In the genomic region with DNA sequence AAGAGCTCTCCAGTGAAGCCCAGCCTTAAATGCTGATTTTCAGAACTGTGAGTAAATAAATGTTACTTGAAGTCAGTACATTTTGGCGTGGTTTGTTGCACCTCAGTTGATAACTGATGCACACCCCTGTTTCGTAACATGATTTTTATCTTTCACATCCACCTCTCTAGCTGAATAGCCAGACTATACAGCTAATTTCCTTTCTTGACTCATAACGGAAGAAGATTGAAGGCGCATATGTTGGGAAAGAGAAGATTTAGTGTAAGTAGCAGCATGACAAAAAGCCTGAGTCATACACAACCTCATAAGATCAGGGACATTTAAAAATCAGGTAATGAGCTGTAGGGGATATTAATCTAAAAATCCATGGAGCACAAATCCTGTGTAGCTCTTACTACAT, we compare ENCODE assay signal across 18 cellular contexts.
DNase-seq lines count a peak whose midpoint lies in the region; ATAC-seq and TF ChIP-seq lines count a peak whose summit lies in the region.
"Had no signal": no experiment of that assay in that cellular context is flagged by ENCODE, and none has a peak within 500 bp of the region (broad histone marks: within the 10 kb centered on the region; RNA-seq: fewer than 3 reads in every experiment).

No MANE protein-coding gene starts in this region.

- ATAC-seq in SK-N-SH treated with all-trans-retinoic acid at 6 μM for 48 hours (peak; percentile 95), GM18520 (IDR thresholded peaks at IDR 0.05; ENCODE audit: unreplicated experiment) (no peak), GM19328 (IDR thresholded peaks at IDR 0.05; ENCODE audit: unreplicated experiment) (no peak)
- ATAC-seq: stimulated activated naive CD8-positive, alpha-beta T cell treated with anti-CD3 and anti-CD28 coated beads, Interleukin-15, amount 100 ng/mL, for 72 hours had no signal

- DNase-seq in Caki2 (ENCODE audit: low read depth) (peak; percentile 19), M059J (ENCODE audit: low read depth) (peak; percentile 72), fibroblast of villous mesenchyme (ENCODE audit: low read depth) (peak; percentile 12), H7 (no peak), Calu3 (no peak)
- DNase-seq: activated CD4-positive, alpha-beta T cell treated with anti-CD3 and anti-CD28 coated beads for 4 hours; BE2C; GDM1; midbrain; NCI-H1092; NCI-H446 treated with DMSO at 0.1 percent for 48 hours; stimulated activated CD4-positive, alpha-beta T cell treated with anti-CD3 and anti-CD28 coated beads, Interleukin-4, amount 100 ng/mL, for 4 hours; stimulated activated naive CD8-positive, alpha-beta T cell treated with anti-CD3 and anti-CD28 coated beads, Interleukin-15, amount 100 ng/mL, for 72 hours had no signal

- no peak overlapping the region for H3K4me3 Mint-ChIP-seq in Calu3 (ENCODE audit: low read depth, unreplicated experiment)
- H3K4me3 Mint-ChIP-seq: stimulated activated naive CD8-positive, alpha-beta T cell treated with anti-CD3 and anti-CD28 coated beads, Interleukin-15, amount 100 ng/mL, for 72 hours had no signal

- in situ Hi-C loops in Caki2 (cut with HindIII; ENCODE audit: low pct_unique_long_range_greater_than_20kb, low sequenced_read_pairs), result no loop called here

- H3K27ac Mint-ChIP-seq in Calu3 (ENCODE audit: unreplicated experiment), result no peak overlapping the region
- H3K27ac Mint-ChIP-seq: stimulated activated naive CD8-positive, alpha-beta T cell treated with anti-CD3 and anti-CD28 coated beads, Interleukin-15, amount 100 ng/mL, for 72 hours had no signal

- H3K36me3 Mint-ChIP-seq in Calu3 (ENCODE audit: insufficient read depth, unreplicated experiment), result no peaks in the 10 kb centered on the region

- no peak for TF ChIP-seq CTCF in fibroblast of villous mesenchyme (IDR thresholded peaks at IDR 0.05; ENCODE audit: insufficient read depth, low read depth, low read length)
- no peak for TF ChIP-seq CTCF in Calu3 (IDR thresholded peaks at IDR 0.05; ENCODE audit: unreplicated experiment)

- CTCF ChIA-PET in Calu3 (lab: Charles Lee), result no interaction called here

- BruUV-seq in Calu3 (replicated peaks; lab: Mats Ljungman, UMichigan), result no TSS peak

- H3K4me1 Mint-ChIP-seq in Calu3 (ENCODE audit: low read depth, unreplicated experiment), result peaks cover 8% of the 10 kb centered on the region
- H3K4me1 Mint-ChIP-seq: stimulated activated naive CD8-positive, alpha-beta T cell treated with anti-CD3 and anti-CD28 coated beads, Interleukin-15, amount 100 ng/mL, for 72 hours had no signal

- H3K27me3 ChIP-seq in H7 (ENCODE audit: control insufficient read depth, insufficient read depth, low read length), result no peaks in the 10 kb centered on the region
- H3K27me3 ChIP-seq: BE2C, cardiac muscle cell had no signal

- H3K36me3 ChIP-seq in H7 (replicated peaks; ENCODE audit: control insufficient read depth, insufficient read depth, low read length), result no peaks in the 10 kb centered on the region
- H3K36me3 ChIP-seq: BE2C, cardiac muscle cell had no signal

- H3K4me3 ChIP-seq in fibroblast of villous mesenchyme (ENCODE audit: low read depth, low read length), result no peak overlapping the region
- no peak overlapping the region for H3K4me3 ChIP-seq in H7 (ENCODE audit: insufficient read depth, low read depth, low read length)
- H3K4me3 ChIP-seq: cardiac muscle cell, SK-N-MC had no signal

- no peaks in the 10 kb centered on the region for H3K27me3 Mint-ChIP-seq in Calu3 (ENCODE audit: unreplicated experiment)
- H3K27me3 Mint-ChIP-seq: stimulated activated naive CD8-positive, alpha-beta T cell treated with anti-CD3 and anti-CD28 coated beads, Interleukin-15, amount 100 ng/mL, for 72 hours had no signal

- intact Hi-C loops in Calu3 (cut with micrococcal nuclease; ENCODE audit: unreplicated experiment), result no loop called here

- no peaks in the 10 kb centered on the region for H3K9me3 Mint-ChIP-seq in Calu3 (ENCODE audit: low read depth, unreplicated experiment)

TF ChIP-seq in SK-N-SH treated with all-trans-retinoic acid at 6 μM for 48 hours, 23 proteins besides CTCF, POLR2A, EP300 and RAD21:
- TF ChIP-seq ZFP30 (CRISPR knock-in tag; IDR thresholded peaks at IDR 0.05) (no peak), PPARA (CRISPR knock-in tag; IDR thresholded peaks at IDR 0.05; ENCODE audit: borderline replicate concordance) (no peak), ARNTL (CRISPR knock-in tag; IDR thresholded peaks at IDR 0.05; ENCODE audit: borderline replicate concordance, low read depth) (no peak), ISL1 (CRISPR knock-in tag; IDR thresholded peaks at IDR 0.05) (peak; percentile 40), TOX (CRISPR knock-in tag; IDR thresholded peaks at IDR 0.05; ENCODE audit: borderline replicate concordance) (peak; percentile 86), ZNF70 (CRISPR knock-in tag; IDR thresholded peaks at IDR 0.05) (no peak), TCF4 (CRISPR knock-in tag; IDR thresholded peaks at IDR 0.05; ENCODE audit: borderline replicate concordance) (no peak), ZC3H10 (CRISPR knock-in tag; IDR thresholded peaks at IDR 0.05) (peak; percentile 83)
- TF ChIP-seq, protein P1, sequence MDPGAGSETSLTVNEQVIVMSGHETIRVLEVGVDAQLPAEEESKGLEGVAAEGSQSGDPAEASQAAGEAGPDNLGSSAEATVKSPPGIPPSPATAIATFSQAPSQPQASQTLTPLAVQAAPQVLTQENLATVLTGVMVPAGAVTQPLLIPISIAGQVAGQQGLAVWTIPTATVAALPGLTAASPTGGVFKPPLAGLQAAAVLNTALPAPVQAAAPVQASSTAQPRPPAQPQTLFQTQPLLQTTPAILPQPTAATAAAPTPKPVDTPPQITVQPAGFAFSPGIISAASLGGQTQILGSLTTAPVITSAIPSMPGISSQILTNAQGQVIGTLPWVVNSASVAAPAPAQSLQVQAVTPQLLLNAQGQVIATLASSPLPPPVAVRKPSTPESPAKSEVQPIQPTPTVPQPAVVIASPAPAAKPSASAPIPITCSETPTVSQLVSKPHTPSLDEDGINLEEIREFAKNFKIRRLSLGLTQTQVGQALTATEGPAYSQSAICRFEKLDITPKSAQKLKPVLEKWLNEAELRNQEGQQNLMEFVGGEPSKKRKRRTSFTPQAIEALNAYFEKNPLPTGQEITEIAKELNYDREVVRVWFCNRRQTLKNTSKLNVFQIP (CRISPR knock-in tag; IDR thresholded peaks at IDR 0.05; ENCODE audit: borderline replicate concordance, low read depth), result no peak

Comparison
In these comparisons a context has a peak if more than half of its experiments do, and no peak if none do; other contexts are left out.
1. DNase-seq: peak in Caki2 (single experiment), M059J (single experiment) and fibroblast of villous mesenchyme (single experiment); none in H7 (single experiment) and Calu3 (single experiment).